ENCODE assay signal across 2 cellular contexts in genomic region chr6:84862843-84863242, GRCh38.
A peak's percentile ranks its signal among the peaks of the same experiment; 100 is the strongest.
TF ChIP-seq lines count a peak whose summit lies in the region.

No MANE protein-coding gene starts in this region.

TF ChIP-seq in liver, 16 proteins besides CTCF, POLR2A, EP300 and RAD21 (continued from another document):
- peak; percentile 64 to 70 for TF ChIP-seq HNF4A (conservative IDR thresholded peaks at IDR 0.05)
- TF ChIP-seq FOXA2 (IDR thresholded peaks at IDR 0.05): no peak
- no peak for TF ChIP-seq TAF1 (conservative IDR thresholded peaks at IDR 0.05)
- TF ChIP-seq MAX (IDR thresholded peaks at IDR 0.05): no peak
TF ChIP-seq in liver: peak in this region for 1.

TF ChIP-seq in HepG2, 621 proteins besides CTCF, POLR2A, EP300 and RAD21 (continued from another document):
- TF ChIP-seq, protein P1, sequence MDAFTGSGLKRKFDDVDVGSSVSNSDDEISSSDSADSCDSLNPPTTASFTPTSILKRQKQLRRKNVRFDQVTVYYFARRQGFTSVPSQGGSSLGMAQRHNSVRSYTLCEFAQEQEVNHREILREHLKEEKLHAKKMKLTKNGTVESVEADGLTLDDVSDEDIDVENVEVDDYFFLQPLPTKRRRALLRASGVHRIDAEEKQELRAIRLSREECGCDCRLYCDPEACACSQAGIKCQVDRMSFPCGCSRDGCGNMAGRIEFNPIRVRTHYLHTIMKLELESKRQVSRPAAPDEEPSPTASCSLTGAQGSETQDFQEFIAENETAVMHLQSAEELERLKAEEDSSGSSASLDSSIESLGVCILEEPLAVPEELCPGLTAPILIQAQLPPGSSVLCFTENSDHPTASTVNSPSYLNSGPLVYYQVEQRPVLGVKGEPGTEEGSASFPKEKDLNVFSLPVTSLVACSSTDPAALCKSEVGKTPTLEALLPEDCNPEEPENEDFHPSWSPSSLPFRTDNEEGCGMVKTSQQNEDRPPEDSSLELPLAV (CRISPR knock-in tag; conservative IDR thresholded peaks at IDR 0.05; ENCODE audit: low read depth): no peak
- TF ChIP-seq, protein P2, sequence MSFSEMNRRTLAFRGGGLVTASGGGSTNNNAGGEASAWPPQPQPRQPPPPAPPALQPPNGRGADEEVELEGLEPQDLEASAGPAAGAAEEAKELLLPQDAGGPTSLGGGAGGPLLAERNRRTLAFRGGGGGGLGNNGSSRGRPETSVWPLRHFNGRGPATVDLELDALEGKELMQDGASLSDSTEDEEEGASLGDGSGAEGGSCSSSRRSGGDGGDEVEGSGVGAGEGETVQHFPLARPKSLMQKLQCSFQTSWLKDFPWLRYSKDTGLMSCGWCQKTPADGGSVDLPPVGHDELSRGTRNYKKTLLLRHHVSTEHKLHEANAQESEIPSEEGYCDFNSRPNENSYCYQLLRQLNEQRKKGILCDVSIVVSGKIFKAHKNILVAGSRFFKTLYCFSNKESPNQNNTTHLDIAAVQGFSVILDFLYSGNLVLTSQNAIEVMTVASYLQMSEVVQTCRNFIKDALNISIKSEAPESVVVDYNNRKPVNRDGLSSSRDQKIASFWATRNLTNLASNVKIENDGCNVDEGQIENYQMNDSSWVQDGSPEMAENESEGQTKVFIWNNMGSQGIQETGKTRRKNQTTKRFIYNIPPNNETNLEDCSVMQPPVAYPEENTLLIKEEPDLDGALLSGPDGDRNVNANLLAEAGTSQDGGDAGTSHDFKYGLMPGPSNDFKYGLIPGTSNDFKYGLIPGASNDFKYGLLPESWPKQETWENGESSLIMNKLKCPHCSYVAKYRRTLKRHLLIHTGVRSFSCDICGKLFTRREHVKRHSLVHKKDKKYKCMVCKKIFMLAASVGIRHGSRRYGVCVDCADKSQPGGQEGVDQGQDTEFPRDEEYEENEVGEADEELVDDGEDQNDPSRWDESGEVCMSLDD (CRISPR knock-in tag; IDR thresholded peaks at IDR 0.05; ENCODE audit: borderline replicate concordance): no peak
- TF ChIP-seq ZNF816 (CRISPR knock-in tag; IDR thresholded peaks at IDR 0.05; ENCODE audit: borderline replicate concordance) (no peak), GABPB1 (CRISPR knock-in tag; IDR thresholded peaks at IDR 0.05) (no peak), ZFY (CRISPR knock-in tag; IDR thresholded peaks at IDR 0.05) (no peak), GLI4 (CRISPR knock-in tag; IDR thresholded peaks at IDR 0.05; ENCODE audit: borderline replicate concordance) (no peak), HHEX (CRISPR knock-in tag; IDR thresholded peaks at IDR 0.05) (no peak)
